Comparison of ENCODE assay signal across 11 cellular contexts in the genomic region with DNA sequence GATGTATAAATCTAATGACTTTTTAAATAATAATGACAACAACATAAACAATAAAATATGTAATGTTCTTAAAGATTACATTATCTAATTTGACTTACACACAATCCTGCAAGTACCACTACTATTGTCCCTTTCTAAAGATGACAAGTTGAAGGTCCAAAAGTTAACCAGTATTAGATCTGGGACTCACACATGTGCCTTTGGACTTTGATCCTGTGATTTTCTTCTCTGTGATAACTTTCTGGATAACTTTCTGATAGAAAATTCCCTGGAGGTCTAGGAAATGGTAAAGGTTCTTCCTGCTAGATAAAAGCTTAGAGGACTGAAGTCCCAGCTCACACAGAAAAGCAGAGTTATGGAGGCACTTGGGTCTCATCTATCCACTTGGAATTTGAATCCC.
"Had no signal": no experiment of that assay in that cellular context is flagged by ENCODE, and none has a peak within 500 bp of the region (broad histone marks: within the 10 kb centered on the region; RNA-seq: fewer than 3 reads in every experiment).

No MANE protein-coding gene starts in this region.

- ATAC-seq: GM23338, HCT116 had no signal

- FAIRE-seq: H1, H54 had no signal

- H3K4me1 ChIP-seq: HAP-1 had no signal

- H3K9me3 ChIP-seq: HAP-1 had no signal

- H3K36me3 ChIP-seq: HAP-1 had no signal

- H3K4me2 ChIP-seq: GM23338 had no signal

- H3K27ac ChIP-seq: GM23248 had no signal

- H2AFZ ChIP-seq: GM23248, GM23338 had no signal

- DNase-seq: GM23248, GOT3, H7, H9, HCEC 1CT, HFFc6 had no signal

- H3K4me3 ChIP-seq: GM23248, GM23338, HAP-1 had no signal

- H3K9ac ChIP-seq: GM23248 had no signal
